14 cellular contexts compared by ENCODE assay signal in the genomic region with DNA sequence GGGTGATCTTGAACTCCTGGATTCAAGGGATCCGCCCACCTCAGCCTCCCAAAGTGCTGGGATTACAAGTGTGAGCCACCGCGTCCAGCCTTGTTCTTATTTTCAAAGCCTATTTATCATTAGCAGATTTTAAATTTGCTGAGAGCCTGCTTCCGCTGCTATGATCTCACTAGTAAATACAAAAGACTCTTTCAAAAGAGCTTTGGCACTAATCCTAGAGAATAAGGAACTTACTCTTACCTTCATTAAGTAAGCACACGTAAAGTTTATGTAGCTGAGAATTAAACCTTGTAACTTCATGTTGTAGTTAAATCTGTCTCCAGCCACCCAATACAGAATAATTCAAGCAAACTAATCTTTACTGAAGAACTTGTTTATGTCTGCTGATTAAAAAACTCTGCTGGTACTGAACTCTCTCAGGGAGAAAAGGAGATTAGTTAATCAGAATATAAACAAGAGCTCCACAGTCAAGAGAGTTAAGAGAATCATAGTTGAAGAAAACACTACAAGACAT.
DNase-seq lines count a peak whose midpoint lies in the region; ATAC-seq and TF ChIP-seq lines count a peak whose summit lies in the region.
"Had no signal": no experiment of that assay in that cellular context is flagged by ENCODE, and none has a peak within 500 bp of the region (broad histone marks: within the 10 kb centered on the region; RNA-seq: fewer than 3 reads in every experiment).

No MANE protein-coding gene starts in this region.

- no peaks in the 10 kb centered on the region for H3K27me3 Mint-ChIP-seq in stimulated activated memory B cell treated with anti-CD40 and anti-IgM and Interleukin-4, amounts not matched to agents 10 μg/mL and 1 μg/mL and 100 μg/mL, for 72 hours
- H3K27me3 Mint-ChIP-seq in activated CD4-positive, alpha-beta memory T cell treated with anti-CD3 and anti-CD28 coated beads for 36 hours, result no peaks in the 10 kb centered on the region
- H3K27me3 Mint-ChIP-seq: activated T-cell treated with anti-CD3 and anti-CD28 coated beads, Interleukin-2, amount 50 U/mL, for 24 hours; stimulated activated naive B cell treated with anti-CD40 and anti-IgM and Interleukin-4, amounts not matched to agents 10 μg/mL and 1 μg/mL and 100 μg/mL, for 72 hours had no signal

- H3K4me1 ChIP-seq in duodenal mucosa (ENCODE audit: control insufficient read depth in 1 of 2, insufficient read depth in 2 of 2, low read length in 2 of 2) (no peaks in the 10 kb centered on the region), stomach (peaks cover 5 to 32% (median 10%) of the 10 kb centered on the region in 4 donors)
- H3K4me1 ChIP-seq: BLaER1 had no signal

- POLR2A ChIA-PET in activated CD4-positive, alpha-beta memory T cell treated with anti-CD3 and anti-CD28 coated beads for 36 hours (lab: Charles Lee), result no interaction called here

- H3K27me3 ChIP-seq in duodenal mucosa (ENCODE audit: control insufficient read depth in 1 of 2, insufficient read depth in 2 of 2, low read length in 2 of 2), result no peaks in the 10 kb centered on the region
- no peaks in the 10 kb centered on the region for H3K27me3 ChIP-seq in layer of hippocampus (ENCODE audit: control insufficient read depth, insufficient read depth, low read length)
- no peaks in the 10 kb centered on the region for H3K27me3 ChIP-seq in stomach
- H3K27me3 ChIP-seq: BLaER1 had no signal

- no peaks in the 10 kb centered on the region for H3K9me3 Mint-ChIP-seq in stimulated activated memory B cell treated with anti-CD40 and anti-IgM and Interleukin-4, amounts not matched to agents 10 μg/mL and 1 μg/mL and 100 μg/mL, for 72 hours
- no peaks in the 10 kb centered on the region for H3K9me3 Mint-ChIP-seq in activated CD4-positive, alpha-beta memory T cell treated with anti-CD3 and anti-CD28 coated beads for 36 hours
- H3K9me3 Mint-ChIP-seq: activated T-cell treated with anti-CD3 and anti-CD28 coated beads, Interleukin-2, amount 50 U/mL, for 24 hours; stimulated activated naive B cell treated with anti-CD40 and anti-IgM and Interleukin-4, amounts not matched to agents 10 μg/mL and 1 μg/mL and 100 μg/mL, for 72 hours had no signal

- H3K36me3 ChIP-seq in duodenal mucosa (ENCODE audit: control insufficient read depth in 1 of 2, insufficient read depth in 2 of 2, low read length in 2 of 2) (peaks cover 9 to 32% of the 10 kb centered on the region in 2 donors), stomach (peaks cover 5 to 67% (median 57%) of the 10 kb centered on the region in 4 donors)

- CTCF ChIA-PET in activated CD4-positive, alpha-beta memory T cell treated with anti-CD3 and anti-CD28 coated beads for 36 hours (lab: Charles Lee), result interaction anchor here (0.7 kb wide), 1 partner anchor 128 kb away, joined by 3 read pairs; no protein-coding TSS in a partner anchor

- DNase-seq in NCI-H82 treated with DMSO at 0.1 percent for 48 hours (lab: John Stamatoyannopoulos, UW; ENCODE audit: unreplicated experiment), result peak; percentile 60
- peak; percentile 40 for DNase-seq in stomach
- no peak for DNase-seq in activated CD4-positive, alpha-beta memory T cell treated with anti-CD3 and anti-CD28 coated beads for 36 hours
- no peak for DNase-seq in NCI-H446 (lab: John Stamatoyannopoulos, UW)
- DNase-seq: activated CD4-positive, alpha-beta T cell treated with anti-CD3 and anti-CD28 coated beads for 1 hour; activated T-cell treated with anti-CD3 and anti-CD28 coated beads, Interleukin-2, amount 50 U/mL, for 24 hours; stimulated activated CD4-positive, alpha-beta T cell treated with anti-CD3 and anti-CD28 coated beads, Interleukin-4, amount 100 ng/mL, for 1 hour; stimulated activated naive B cell treated with anti-CD40 and anti-IgM and Interleukin-4, amounts not matched to agents 10 μg/mL and 1 μg/mL and 100 μg/mL, for 72 hours; SW 1271 had no signal

- H3K9me3 ChIP-seq in duodenal mucosa (ENCODE audit: control insufficient read depth in 1 of 2, low read length in 2 of 2) (no peaks in the 10 kb centered on the region), stomach (peaks cover 0 to 4% (median 0%) of the 10 kb centered on the region in 4 donors)

- H3K27ac ChIP-seq in duodenal mucosa (ENCODE audit: low read depth, low read length) (peak overlapping the region; percentile 30), layer of hippocampus (ENCODE audit: low read depth, low read length) (peak overlapping the region; percentile 55), stomach (peak overlapping the region; percentile 56 to 88 (median 72))
- H3K27ac ChIP-seq: BLaER1 had no signal

- H3K36me3 Mint-ChIP-seq in stimulated activated memory B cell treated with anti-CD40 and anti-IgM and Interleukin-4, amounts not matched to agents 10 μg/mL and 1 μg/mL and 100 μg/mL, for 72 hours, result peaks cover 45% of the 10 kb centered on the region
- peaks cover 27% of the 10 kb centered on the region for H3K36me3 Mint-ChIP-seq in activated CD4-positive, alpha-beta memory T cell treated with anti-CD3 and anti-CD28 coated beads for 36 hours

- no peak overlapping the region for H3K9ac ChIP-seq in duodenal mucosa (ENCODE audit: low read depth in 1 of 2, low read length in 2 of 2)
- H3K9ac ChIP-seq: BLaER1 had no signal

- H3K4me3 Mint-ChIP-seq in stimulated activated memory B cell treated with anti-CD40 and anti-IgM and Interleukin-4, amounts not matched to agents 10 μg/mL and 1 μg/mL and 100 μg/mL, for 72 hours, result no peak overlapping the region
- H3K4me3 Mint-ChIP-seq in activated CD4-positive, alpha-beta memory T cell treated with anti-CD3 and anti-CD28 coated beads for 36 hours, result no peak overlapping the region
- H3K4me3 Mint-ChIP-seq: activated T-cell treated with anti-CD3 and anti-CD28 coated beads, Interleukin-2, amount 50 U/mL, for 24 hours; stimulated activated naive B cell treated with anti-CD40 and anti-IgM and Interleukin-4, amounts not matched to agents 10 μg/mL and 1 μg/mL and 100 μg/mL, for 72 hours had no signal

- no peak overlapping the region for H3K27ac Mint-ChIP-seq in stimulated activated memory B cell treated with anti-CD40 and anti-IgM and Interleukin-4, amounts not matched to agents 10 μg/mL and 1 μg/mL and 100 μg/mL, for 72 hours
- H3K27ac Mint-ChIP-seq in activated CD4-positive, alpha-beta memory T cell treated with anti-CD3 and anti-CD28 coated beads for 36 hours, result no peak overlapping the region
- H3K27ac Mint-ChIP-seq: activated T-cell treated with anti-CD3 and anti-CD28 coated beads, Interleukin-2, amount 50 U/mL, for 24 hours; stimulated activated naive B cell treated with anti-CD40 and anti-IgM and Interleukin-4, amounts not matched to agents 10 μg/mL and 1 μg/mL and 100 μg/mL, for 72 hours had no signal

- intact Hi-C loops in stomach (cut with DNase I; ENCODE audit: low total_unique reads), result no loop called here
- intact Hi-C loops in activated CD4-positive, alpha-beta memory T cell treated with anti-CD3 and anti-CD28 coated beads for 36 hours (cut with micrococcal nuclease), result no loop called here

- TF ChIP-seq POLR2A in stomach (IDR thresholded peaks at IDR 0.05), result no peak

- ATAC-seq in stimulated activated memory B cell treated with anti-CD40 and anti-IgM and Interleukin-4, amounts not matched to agents 10 μg/mL and 1 μg/mL and 100 μg/mL, for 72 hours, result no peak
- no peak for ATAC-seq in GM21423 (IDR thresholded peaks at IDR 0.05; ENCODE audit: unreplicated experiment)
- ATAC-seq: stimulated activated naive B cell treated with anti-CD40 and anti-IgM and Interleukin-4, amounts not matched to agents 10 μg/mL and 1 μg/mL and 100 μg/mL, for 72 hours had no signal

- TF ChIP-seq EP300 in stomach (IDR thresholded peaks at IDR 0.05), result no peak

- H3K4me3 ChIP-seq in duodenal mucosa (ENCODE audit: low read depth in 1 of 2, low read length in 2 of 2) (no peak overlapping the region), stomach (no peak overlapping the region)
- H3K4me3 ChIP-seq: BLaER1 had no signal

- 17 to 41% (median 32%) methylated on average over 5 of the region's 5 CpGs for WGBS in stomach, 5 donors

- no peaks in the 10 kb centered on the region for H3K4me1 Mint-ChIP-seq in stimulated activated memory B cell treated with anti-CD40 and anti-IgM and Interleukin-4, amounts not matched to agents 10 μg/mL and 1 μg/mL and 100 μg/mL, for 72 hours
- no peaks in the 10 kb centered on the region for H3K4me1 Mint-ChIP-seq in activated CD4-positive, alpha-beta memory T cell treated with anti-CD3 and anti-CD28 coated beads for 36 hours (ENCODE audit: low read depth)
- H3K4me1 Mint-ChIP-seq: stimulated activated naive B cell treated with anti-CD40 and anti-IgM and Interleukin-4, amounts not matched to agents 10 μg/mL and 1 μg/mL and 100 μg/mL, for 72 hours had no signal

- TF ChIP-seq CTCF in stomach (IDR thresholded peaks at IDR 0.05), result no peak

Comparison
In these comparisons a context has a peak if more than half of its experiments do, and no peak if none do; other contexts are left out.
1. DNase-seq: peak in NCI-H82 treated with DMSO at 0.1 percent for 48 hours (single experiment) and stomach (single experiment); none in activated CD4-positive, alpha-beta memory T cell treated with anti-CD3 and anti-CD28 coated beads for 36 hours (single experiment) and NCI-H446 (0 of 2).
2. Peak in every context shown above with its lines, with median percentiles within 50 percentile points of each other: H3K27ac ChIP-seq.